ENCODE assay signal across 8 cellular contexts in the genomic region with DNA sequence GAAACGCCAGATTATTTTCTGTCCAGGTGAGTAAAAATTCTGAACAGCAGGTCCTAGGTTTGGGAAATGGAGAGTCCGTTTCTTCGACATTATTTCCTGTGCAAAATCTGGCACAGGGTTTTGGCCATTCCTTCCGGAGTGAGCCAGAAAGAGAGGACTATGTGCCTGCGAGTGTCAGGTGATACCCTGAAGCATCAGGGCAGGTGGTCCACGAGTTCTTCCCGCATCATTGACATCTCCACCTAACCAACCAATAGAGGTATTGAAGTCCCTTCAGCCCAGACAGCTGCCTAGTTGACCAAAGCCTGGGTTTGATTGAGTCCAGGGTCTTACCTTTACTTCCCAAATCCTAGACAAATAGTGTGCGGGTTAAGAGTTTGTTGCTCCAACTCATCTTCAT. TPM values are rescaled to one million over a fixed set of nuclear protein-coding genes. Genes with fewer than 3 reads are reported as not detected.
A peak's percentile ranks its signal among the peaks of the same experiment; 100 is the strongest.
DNase-seq lines count a peak whose midpoint lies in the region; ATAC-seq and TF ChIP-seq lines count a peak whose summit lies in the region.

No MANE protein-coding gene starts in this region.

- intact Hi-C loops in Calu3 (cut with micrococcal nuclease; ENCODE audit: unreplicated experiment): no loop called here

- CTCF ChIA-PET in Calu3 (lab: Charles Lee): interaction anchor here (0.6 kb wide), 2 partner anchors 13 to 108 kb away, joined by 3 read pairs; partner anchors contain the start of gene AIFM3

- peak overlapping the region; percentile 80 for H3K27ac Mint-ChIP-seq in Calu3 (ENCODE audit: unreplicated experiment)

- DNase-seq in Calu3 (no peak), epithelial cell of proximal tubule (ENCODE audit: low read depth) (no peak), trophoblast cell (peak in 1 of 2 donors; percentile 48), COLO829 (ENCODE audit: low spot score) (no peak)

- TSS peak; percentile 81 for BruUV-seq in Calu3 (replicated peaks; lab: Mats Ljungman, UMichigan)

- H4K91ac ChIP-seq in trophoblast cell (ENCODE audit: low read depth, low read length): no peak overlapping the region

- H3K4me2 ChIP-seq in OCI-LY3 (ENCODE audit: low read length) (peak overlapping the region; percentile 87), trophoblast cell (ENCODE audit: low read length) (peak overlapping the region; percentile 82)

- no peak overlapping the region for H3K14ac ChIP-seq in trophoblast cell (ENCODE audit: low read length)

- H3K18ac ChIP-seq in trophoblast cell (ENCODE audit: low read length): no peak overlapping the region

- H3K9me3 Mint-ChIP-seq in Calu3 (ENCODE audit: low read depth, unreplicated experiment): no peaks in the 10 kb centered on the region

- H2BK120ac ChIP-seq in trophoblast cell (ENCODE audit: insufficient read depth, low read length, poor library complexity): no peak overlapping the region

- H3K9me3 ChIP-seq in OCI-LY3 (ENCODE audit: insufficient read depth, low read length): no peaks in the 10 kb centered on the region
- H3K9me3 ChIP-seq in trophoblast cell (ENCODE audit: insufficient read depth, low read depth, low read length): peaks cover 3% of the 10 kb centered on the region

- no peaks in the 10 kb centered on the region for H3K27me3 Mint-ChIP-seq in Calu3 (ENCODE audit: unreplicated experiment)

- H2AFZ ChIP-seq in OCI-LY3 (ENCODE audit: low read depth, low read length) (peak overlapping the region; percentile 95; the same call in 1 of the 2 replicates), trophoblast cell (ENCODE audit: insufficient read depth, low read length, poor library complexity) (no peak overlapping the region)

- H2BK12ac ChIP-seq in trophoblast cell (ENCODE audit: low read length): no peak overlapping the region

- H3K36me3 Mint-ChIP-seq in Calu3 (ENCODE audit: insufficient read depth, unreplicated experiment): peaks cover 27% of the 10 kb centered on the region

- H3K4me3 Mint-ChIP-seq in Calu3 (ENCODE audit: low read depth, unreplicated experiment): peak overlapping the region; percentile 96

- peaks cover 12% of the 10 kb centered on the region for H3K79me1 ChIP-seq in trophoblast cell (ENCODE audit: low read length)

- no peak overlapping the region for H3K23ac ChIP-seq in trophoblast cell (ENCODE audit: low read length)

- WGBS in trophoblast cell (ENCODE audit: extremely low coverage, insufficient coverage, insufficient read length): no CpG with 5 or more reads among the region's 8 CpGs

- no peak overlapping the region for H4K8ac ChIP-seq in trophoblast cell (ENCODE audit: low read depth, low read length)

- H3K4me1 ChIP-seq in OCI-LY3 (ENCODE audit: low read length) (peaks cover 16% of the 10 kb centered on the region), trophoblast cell (ENCODE audit: control insufficient read depth in 1 of 2, insufficient read depth in 2 of 2, low read length in 2 of 2) (peaks cover 9% of the 10 kb centered on the region in 2 experiments)

- H3K36me3 ChIP-seq in OCI-LY3 (replicated peaks; ENCODE audit: low read depth, low read length): no peaks in the 10 kb centered on the region
- H3K36me3 ChIP-seq in trophoblast cell (ENCODE audit: control insufficient read depth in 1 of 2, insufficient read depth in 2 of 2, low read length in 2 of 2): no peaks in the 10 kb centered on the region

- H4K12ac ChIP-seq in trophoblast cell (ENCODE audit: low read depth, low read length): no peak overlapping the region

- no peak for TF ChIP-seq CTCF in Calu3 (IDR thresholded peaks at IDR 0.05; ENCODE audit: unreplicated experiment)
- no peak for TF ChIP-seq CTCF in OCI-LY3 (IDR thresholded peaks at IDR 0.05; ENCODE audit: low read depth, low read length)
- TF ChIP-seq CTCF in epithelial cell of proximal tubule (conservative IDR thresholded peaks at IDR 0.05; ENCODE audit: low read depth, low read length): no peak

- H2BK5ac ChIP-seq in trophoblast cell (ENCODE audit: low read depth, low read length, poor library complexity): no peak overlapping the region

- ATAC-seq in GM19395 (IDR thresholded peaks at IDR 0.05; ENCODE audit: unreplicated experiment) (no peak), HG02642 (IDR thresholded peaks at IDR 0.05; ENCODE audit: poor library complexity, unreplicated experiment) (no peak), HG03571 (IDR thresholded peaks at IDR 0.05; ENCODE audit: unreplicated experiment) (no peak)

- H3K27me3 ChIP-seq in OCI-LY3 (ENCODE audit: low read depth, low read length) (no peaks in the 10 kb centered on the region), trophoblast cell (ENCODE audit: insufficient read depth, low read length) (no peaks in the 10 kb centered on the region)

- peaks cover 44% of the 10 kb centered on the region for H3K79me2 ChIP-seq in OCI-LY3 (ENCODE audit: low read length)
- H3K79me2 ChIP-seq in trophoblast cell (ENCODE audit: control insufficient read depth, insufficient read depth, low read length, poor library complexity): peaks cover 7% of the 10 kb centered on the region

- H3K27ac ChIP-seq in OCI-LY3 (ENCODE audit: low read length) (no peak overlapping the region; the same call in 1 of the 2 replicates), trophoblast cell (ENCODE audit: low read depth, low read length) (no peak overlapping the region)

- peaks cover 17% of the 10 kb centered on the region for H4K20me1 ChIP-seq in OCI-LY3 (ENCODE audit: insufficient read depth, low read length)

- H2AK5ac ChIP-seq in trophoblast cell (ENCODE audit: low read length): no peak overlapping the region

- peak overlapping the region; percentile 15 for H3K4ac ChIP-seq in trophoblast cell (ENCODE audit: low read depth, low read length)

- H3K4me3 ChIP-seq in OCI-LY3 (ENCODE audit: low read length) (peak overlapping the region; percentile 98), epithelial cell of proximal tubule (ENCODE audit: low read depth, low read length) (peak overlapping the region; percentile 79), trophoblast cell (ENCODE audit: low read depth, low read length) (no peak overlapping the region)

- H3K4me1 Mint-ChIP-seq in Calu3 (ENCODE audit: low read depth, unreplicated experiment): peaks cover 28% of the 10 kb centered on the region

- peak overlapping the region; percentile 93 for H3K9ac ChIP-seq in OCI-LY3 (ENCODE audit: low read length)
- no peak overlapping the region for H3K9ac ChIP-seq in trophoblast cell (ENCODE audit: low read length)

RNA-seq across cellular contexts. Expression of gene SNAP29, which starts 0.8 kb away (rescaled TPM):
- 28.8 and 35.9 TPM in 2 replicates for total RNA-seq in Calu3 (2022)
- total RNA-seq in epithelial cell of proximal tubule: 13.0 and 16.0 TPM in 2 replicates
- 42.7 and 45.7 TPM in 2 replicates for polyA plus RNA-seq in trophoblast cell (2013)

RNA-seq across cellular contexts. Expression of gene PI4KA, which starts 1.0 kb away (rescaled TPM):
- total RNA-seq in Calu3 (2022) (69.2 and 77.9 TPM in 2 replicates), epithelial cell of proximal tubule (24.1 and 30.5 TPM in 2 replicates)
- polyA plus RNA-seq in trophoblast cell (2013): 29.7 and 32.4 TPM in 2 replicates

RNA-seq across cellular contexts. Expression of gene CRKL, which starts 57.6 kb away (rescaled TPM):
- total RNA-seq in Calu3 (2022) (68.0 and 69.9 TPM in 2 replicates), epithelial cell of proximal tubule (42.6 and 53.6 TPM in 2 replicates)
- polyA plus RNA-seq in trophoblast cell (2013): 43.3 and 44.5 TPM in 2 replicates
